ENCODE assay signal across 8 cellular contexts in genomic region chr7:22823142-22823497, GRCh38. TPM values are rescaled to one million over a fixed set of nuclear protein-coding genes. Genes with fewer than 3 reads are reported as not detected.
DNase-seq lines count a peak whose midpoint lies in the region; ATAC-seq, FAIRE-seq and TF ChIP-seq lines count a peak whose summit lies in the region.

No MANE protein-coding gene starts in this region.

- H3K4me2 ChIP-seq in GM12878 (ENCODE audit: control insufficient read depth, insufficient read depth) (peak overlapping the region; percentile 91), mesenchymal stem cell (ENCODE audit: low read length, poor library complexity, severe bottlenecking) (peak overlapping the region; percentile 54)

- H4K91ac ChIP-seq in mesenchymal stem cell (ENCODE audit: low read length), result no peak overlapping the region

- no peaks in the 10 kb centered on the region for H4K20me1 ChIP-seq in GM12878 (ENCODE audit: control insufficient read depth, insufficient read depth)

- H3K18ac ChIP-seq in mesenchymal stem cell (ENCODE audit: low read depth in 1 of 2, low read length in 2 of 2), result peak overlapping the region in 1 of 2 experiments; percentile 19

- POLR2A ChIA-PET in A673 (lab: Charles Lee; ENCODE audit: low non-redundant PET) (no interaction called here), HEK293 (lab: Yijun Ruan, JAX) (interaction anchor here (0.6 to 1.4 kb wide), 4 partner anchors 11 to 130 kb away, joined by 3 to 4 read pairs (median 3); no protein-coding TSS in a partner anchor), GM12878 (lab: Charles Lee) (no interaction called here)

- H3K4me1 ChIP-seq in A673 (ENCODE audit: insufficient read depth, low read length, poor library complexity, severe bottlenecking), result peaks cover 9% of the 10 kb centered on the region
- H3K4me1 ChIP-seq in HEK293 (ENCODE audit: control insufficient read depth, insufficient read depth, low read length), result no peaks in the 10 kb centered on the region
- peaks cover 4% of the 10 kb centered on the region for H3K4me1 ChIP-seq in GM12878 (ENCODE audit: control insufficient read depth, insufficient read depth, low read length)
- H3K4me1 ChIP-seq in mesenchymal stem cell (ENCODE audit: control insufficient read depth, insufficient read depth, low read depth, low read length), result peaks cover 3% of the 10 kb centered on the region

- RAD21 ChIA-PET in GM12878 (lab: Charles Lee; ENCODE audit: unreplicated experiment), result interaction anchor here (0.6 to 6.1 kb wide), 4 partner anchors 17 to 232 kb away, joined by 3 to 50 read pairs (median 3); no protein-coding TSS in a partner anchor

- TF ChIP-seq CTCF in A673 (conservative IDR thresholded peaks at IDR 0.05; ENCODE audit: low read depth, low read length) (no peak), HEK293 (tag by site-specific recombination; IDR thresholded peaks at IDR 0.05) (no peak), GM12878 (IDR thresholded peaks at IDR 0.05 in 2 of 3, conservative IDR thresholded peaks at IDR 0.05 in 1 of 3; ENCODE audit: control insufficient read depth in 2 of 3, extremely low read depth in 1 of 3, insufficient read depth in 1 of 3, low read depth in 3 of 3, low read length in 3 of 3) (no peak), GM13976 (IDR thresholded peaks at IDR 0.05; ENCODE audit: borderline replicate concordance, control extremely low read depth, extremely low read depth, insufficient read depth, missing control alignments) (no peak)

- H3K9ac ChIP-seq in GM12878 (ENCODE audit: control insufficient read depth, insufficient read depth, low read length) (peak overlapping the region; percentile 95), mesenchymal stem cell (ENCODE audit: low read length) (peak overlapping the region; percentile 97)

- no peak overlapping the region for H3K14ac ChIP-seq in mesenchymal stem cell (ENCODE audit: low read length in 2 of 2)

- no peak overlapping the region for H2BK12ac ChIP-seq in mesenchymal stem cell (ENCODE audit: low read length in 2 of 2)

- H3K36me3 ChIP-seq in A673 (ENCODE audit: insufficient read depth, low read length, poor library complexity, severe bottlenecking) (no peaks in the 10 kb centered on the region), HEK293 (ENCODE audit: control insufficient read depth in 2 of 2, insufficient read depth in 1 of 2, low read length in 2 of 2) (no peaks in the 10 kb centered on the region), GM12878 (ENCODE audit: control insufficient read depth in 2 of 2, insufficient read depth in 2 of 2, low read length in 1 of 2) (no peaks in the 10 kb centered on the region), mesenchymal stem cell (ENCODE audit: control insufficient read depth in 1 of 2, insufficient read depth in 2 of 2, low read depth in 1 of 2, low read length in 2 of 2) (peaks cover 0 to 7% of the 10 kb centered on the region in 2 experiments)

- FAIRE-seq in GM12878 (lab: Jason Lieb, UNC), result no peak

- H3K4me3 ChIP-seq in A673 (ENCODE audit: low read depth, low read length, poor library complexity, severe bottlenecking) (peak overlapping the region; percentile 95), HEK293 (ENCODE audit: low read depth, low read length) (peak overlapping the region; percentile 60), GM12878 (peak overlapping the region; percentile 84), mesenchymal stem cell (ENCODE audit: insufficient read depth in 1 of 2, low read depth in 1 of 2, low read length in 2 of 2) (peak overlapping the region in 1 of 2 experiments; percentile 95)

- in situ Hi-C loops in GM12878 (cut with MboI), result no loop called here
- in situ Hi-C loops in GM13976 (cut with MboI; ENCODE audit: low sequenced_read_pairs, unreplicated experiment), result no loop called here

- DNase-seq in A673 (ENCODE audit: low spot score) (no peak), GM12878 (ENCODE audit: low read depth, low spot score) (no peak), mesenchymal stem cell (no peak), pons (ENCODE audit: low spot score) (no peak), DMS 273 (lab: John Stamatoyannopoulos, UW; ENCODE audit: unreplicated experiment) (no peak), GM13976 (ENCODE audit: low spot score) (no peak), T1000 (lab: John Stamatoyannopoulos, UW) (no peak)

- peaks cover 29% of the 10 kb centered on the region for H3K79me2 ChIP-seq in GM12878 (ENCODE audit: control insufficient read depth, insufficient read depth, low read length)

- H3K4ac ChIP-seq in mesenchymal stem cell (ENCODE audit: low read depth in 1 of 2, low read length in 2 of 2), result no peak overlapping the region

- intact Hi-C loops in A673 (cut with micrococcal nuclease; ENCODE audit: unreplicated experiment) (no loop called here), GM12878 (cut with micrococcal nuclease; ENCODE audit: unreplicated experiment) (loop anchor here (10.0 kb wide), 1 partner anchor 362 kb away; the partner anchor contains the start of gene NUP42)

- peak overlapping the region; percentile 55 for H4K8ac ChIP-seq in mesenchymal stem cell (ENCODE audit: low read length)

- no peak overlapping the region for H2AK5ac ChIP-seq in mesenchymal stem cell (ENCODE audit: low read length, severe bottlenecking)

- no peak for TF ChIP-seq EP300 in GM12878 (IDR thresholded peaks at IDR 0.05; ENCODE audit: borderline replicate concordance in 1 of 2, control insufficient read depth in 1 of 2, low read depth in 2 of 2, low read length in 2 of 2)

- H3K27ac ChIP-seq in A673 (ENCODE audit: low read depth, low read length, poor library complexity, severe bottlenecking) (peak overlapping the region; percentile 50), HEK293 (ENCODE audit: extremely low read depth, low read depth, low read length) (peak overlapping the region; percentile 8; the same call in 1 of the 2 replicates), GM12878 (ENCODE audit: control insufficient read depth, insufficient read depth) (peak overlapping the region; percentile 77), mesenchymal stem cell (ENCODE audit: low read length, poor library complexity, severe bottlenecking) (no peak overlapping the region)

- no peak overlapping the region for H2BK15ac ChIP-seq in mesenchymal stem cell (ENCODE audit: low read depth, poor library complexity, severe bottlenecking)

- no peak for TF ChIP-seq POLR2A in GM12878 (IDR thresholded peaks at IDR 0.05; ENCODE audit: low read depth, low read length)

- no peak overlapping the region for H3K23ac ChIP-seq in mesenchymal stem cell (ENCODE audit: low read length in 2 of 2)

- H3K79me1 ChIP-seq in mesenchymal stem cell (replicated peaks; ENCODE audit: low read length, poor library complexity, severe bottlenecking), result peaks cover 11% of the 10 kb centered on the region

- WGBS in GM12878 (ENCODE audit: insufficient coverage, insufficient replicate concordance, low lambda C conversion rate, missing lambda C conversion rate), result 67% methylated on average over 3 of the region's 3 CpGs
- WGBS in mesenchymal stem cell, result 82% methylated on average over 2 of the region's 3 CpGs

- H2AFZ ChIP-seq in GM12878 (ENCODE audit: control insufficient read depth, low read depth, low read length) (peak overlapping the region; percentile 98), mesenchymal stem cell (ENCODE audit: low read depth, low read length) (no peak overlapping the region)

- SMC1A ChIA-PET in GM12878 (lab: Charles Lee; ENCODE audit: uncharacterized antibody, unreplicated experiment), result interaction anchor here (1.0 to 6.9 kb wide), 4 partner anchors 10 to 234 kb away, joined by 3 to 63 read pairs (median 5); no protein-coding TSS in a partner anchor

- no peaks in the 10 kb centered on the region for H3K9me3 ChIP-seq in A673 (ENCODE audit: low read depth, low read length, poor library complexity, severe bottlenecking)
- H3K9me3 ChIP-seq in HEK293 (ENCODE audit: control insufficient read depth, insufficient read depth, low read depth, low read length), result no peaks in the 10 kb centered on the region
- H3K9me3 ChIP-seq in GM12878 (replicated peaks; ENCODE audit: control insufficient read depth, insufficient read depth, low read length), result no peaks in the 10 kb centered on the region
- H3K9me3 ChIP-seq in mesenchymal stem cell (ENCODE audit: control insufficient read depth, low read length), result no peaks in the 10 kb centered on the region

- no peak overlapping the region for H2BK120ac ChIP-seq in mesenchymal stem cell (ENCODE audit: low read depth, low read length)

- no peak overlapping the region for H2BK5ac ChIP-seq in mesenchymal stem cell (ENCODE audit: low read depth, low read length, poor library complexity, severe bottlenecking)

- no peak for TF ChIP-seq RAD21 in GM12878 (IDR thresholded peaks at IDR 0.05; ENCODE audit: insufficient read depth, low read depth, low read length)

- ATAC-seq in GM12878, result no peak

- CTCF ChIA-PET in A673 (lab: Charles Lee) (no interaction called here), HEK293 (lab: Yijun Ruan, JAX) (interaction anchor here (1.0 to 1.5 kb wide), 3 partner anchors 34 to 232 kb away, joined by 3 to 6 read pairs (median 4); partner anchors contain the start of gene IL6), GM12878 (lab: Yijun Ruan, JAX) (interaction anchor here (1.1 to 6.1 kb wide), 5 partner anchors 17 to 232 kb away, joined by 3 to 73 read pairs (median 4); no protein-coding TSS in a partner anchor)

- no peaks in the 10 kb centered on the region for H3K27me3 ChIP-seq in A673 (replicated peaks; ENCODE audit: insufficient read depth, low read depth, low read length, poor library complexity)
- H3K27me3 ChIP-seq in GM12878 (replicated peaks in 1 of 2; ENCODE audit: control insufficient read depth in 2 of 2, insufficient read depth in 2 of 2, low read length in 1 of 2), result no peaks in the 10 kb centered on the region
- peaks cover 0 to 6% of the 10 kb centered on the region in 2 experiments for H3K27me3 ChIP-seq in mesenchymal stem cell (ENCODE audit: control insufficient read depth in 1 of 2, insufficient read depth in 1 of 2, low read length in 2 of 2)

- TSS peak; percentile 99 for BruUV-seq in A673 (replicated peaks; lab: Mats Ljungman, UMichigan)
- BruUV-seq in GM12878 (replicated peaks; lab: Mats Ljungman, UMichigan), result TSS peak; percentile 98

RNA-seq across cellular contexts. Expression of gene TOMM7, which starts 0.5 kb away (rescaled TPM):
- total RNA-seq in A673 (2021) (149 and 175 TPM in 2 replicates), GM12878 (2014; rRNA removed) (173 and 183 TPM in 2 replicates), GM12878 (2014; rRNA removed; fragmentation: Illumina TruSeq; extraction: Trizol) (182 and 183 TPM in 2 replicates), GM12878 (2021) (234 and 256 TPM in 2 replicates)
- total RNA-seq in GM12878 (2013; cell fraction: nucleolus; rRNA removed), result 25.0 and 27.4 TPM in 2 replicates
- 230 TPM for polyA plus RNA-seq in GM12878 (2011; ENCODE audit: low read depth)
- polyA plus RNA-seq in GM12878 (2011; rRNA removed) (946 and 1,497 TPM in 2 replicates), GM12878 (2014; fragmentation: Illumina TruSeq; extraction: Trizol) (107 and 151 TPM in 2 replicates), GM12878 (2014; fragmentation: Nextera tagmentation; extraction: Ambion mirVana) (100 to 1,000 TPM; 368 to 461 TPM), GM12878 (2014; rRNA removed) (237 and 277 TPM in 2 replicates), GM12878 (2016; fragmentation: Nextera tagmentation; extraction: Ambion mirVana) (100 to 1,000 TPM; 460 to 475 TPM)
- polyA plus RNA-seq in GM12878 (2011; cell fraction: cytosol; rRNA removed), result 205 and 237 TPM in 2 replicates
- 100 and 101 TPM in 2 replicates for polyA plus RNA-seq in GM12878 (2011; cell fraction: nucleus; rRNA removed)
- 306 and 736 TPM in 2 replicates for polyA plus RNA-seq in GM12878 (2012)
- 52.5 and 58.4 TPM in 2 replicates for polyA minus RNA-seq in GM12878 (2011; rRNA and poly(A)+ RNA removed)
- 18.3 and 28.3 TPM in 2 replicates for polyA minus RNA-seq in GM12878 (2011; cell fraction: cytosol; rRNA and poly(A)+ RNA removed)
- polyA minus RNA-seq in GM12878 (2011; cell fraction: nucleus; rRNA and poly(A)+ RNA removed), result 11.6 and 14.9 TPM in 2 replicates
- polyA plus RNA-seq in mesenchymal stem cell (2013, experiment 1 of 2), result 442 TPM
- polyA plus RNA-seq in mesenchymal stem cell (2013, experiment 2 of 2), result 440 TPM
